In genomic region chr7:25093268-25093802, GRCh38 we compare ENCODE assay signal across 8 cellular contexts. TPM values are rescaled to one million over a fixed set of nuclear protein-coding genes. Genes with fewer than 3 reads are reported as not detected.
DNase-seq lines count a peak whose midpoint lies in the region; ATAC-seq lines count a peak whose summit lies in the region.

No MANE protein-coding gene starts in this region.

- H3K27ac Mint-ChIP-seq in naive thymus-derived CD8-positive, alpha-beta T cell, result no peak overlapping the region
- no peak overlapping the region for H3K27ac Mint-ChIP-seq in stimulated activated effector memory CD8-positive, alpha-beta T cell treated with anti-CD3 and anti-CD28 coated beads, Interleukin-12 subunit alpha, Interleukin-12 subunit beta, amount 100 ng/mL, for 72 hours

- no peaks in the 10 kb centered on the region for H3K36me3 Mint-ChIP-seq in naive thymus-derived CD8-positive, alpha-beta T cell
- H3K36me3 Mint-ChIP-seq in stimulated activated effector memory CD8-positive, alpha-beta T cell treated with anti-CD3 and anti-CD28 coated beads, Interleukin-12 subunit alpha, Interleukin-12 subunit beta, amount 100 ng/mL, for 72 hours, result no peaks in the 10 kb centered on the region

- H3K4me1 Mint-ChIP-seq in naive thymus-derived CD8-positive, alpha-beta T cell, result peaks cover 4 to 16% (median 7%) of the 10 kb centered on the region in 4 donors
- peaks cover 18% of the 10 kb centered on the region for H3K4me1 Mint-ChIP-seq in stimulated activated effector memory CD8-positive, alpha-beta T cell treated with anti-CD3 and anti-CD28 coated beads, Interleukin-12 subunit alpha, Interleukin-12 subunit beta, amount 100 ng/mL, for 72 hours

- H3K9me3 Mint-ChIP-seq in naive thymus-derived CD8-positive, alpha-beta T cell, result no peaks in the 10 kb centered on the region
- H3K9me3 Mint-ChIP-seq in stimulated activated effector memory CD8-positive, alpha-beta T cell treated with anti-CD3 and anti-CD28 coated beads, Interleukin-12 subunit alpha, Interleukin-12 subunit beta, amount 100 ng/mL, for 72 hours, result no peaks in the 10 kb centered on the region

- ATAC-seq in GM19035 (IDR thresholded peaks at IDR 0.05; ENCODE audit: unreplicated experiment), result peak; percentile 66
- peak; percentile 58 for ATAC-seq in HG03469 (IDR thresholded peaks at IDR 0.05; ENCODE audit: unreplicated experiment)
- peak; percentile 89 to 93 for ATAC-seq in naive thymus-derived CD8-positive, alpha-beta T cell
- peak; percentile 88 for ATAC-seq in stimulated activated effector memory CD8-positive, alpha-beta T cell treated with anti-CD3 and anti-CD28 coated beads, Interleukin-12 subunit alpha, Interleukin-12 subunit beta, amount 100 ng/mL, for 72 hours

- POLR2A ChIA-PET in naive thymus-derived CD8-positive, alpha-beta T cell (lab: Charles Lee), result interaction anchor here (1.5 kb wide), 1 partner anchor 114 kb away, joined by 4 read pairs; the partner anchor contains the start of gene OSBPL3

- peaks cover 0 to 4% (median 3%) of the 10 kb centered on the region in 5 donors for H3K27me3 Mint-ChIP-seq in naive thymus-derived CD8-positive, alpha-beta T cell

- H3K27ac ChIP-seq in epithelial cell of prostate, result no peak overlapping the region

- H3K4me3 Mint-ChIP-seq in naive thymus-derived CD8-positive, alpha-beta T cell, result no peak overlapping the region
- H3K4me3 Mint-ChIP-seq in stimulated activated effector memory CD8-positive, alpha-beta T cell treated with anti-CD3 and anti-CD28 coated beads, Interleukin-12 subunit alpha, Interleukin-12 subunit beta, amount 100 ng/mL, for 72 hours, result no peak overlapping the region

- DNase-seq in AG20443 (ENCODE audit: low spot score) (peak; percentile 88), NOMO-1 treated with DMSO at 0.1 percent for 48 hours (lab: John Stamatoyannopoulos, UW; ENCODE audit: unreplicated experiment) (peak; percentile 77), epithelial cell of prostate (ENCODE audit: low read depth, low spot score) (peak; percentile 29)
- peak; percentile 58 to 76 (median 65) for DNase-seq in activated CD8-positive, alpha-beta memory T cell treated with anti-CD3 and anti-CD28 coated beads for 48 hours (ENCODE audit: low read depth in 2 of 3, low spot score in 2 of 3)
- peak; percentile 42 to 78 (median 63) for DNase-seq in naive thymus-derived CD8-positive, alpha-beta T cell
- peak; percentile 78 to 88 for DNase-seq in stimulated activated effector memory CD8-positive, alpha-beta T cell treated with anti-CD3 and anti-CD28 coated beads, Interleukin-12 subunit alpha, Interleukin-12 subunit beta, amount 100 ng/mL, for 72 hours (ENCODE audit: low spot score in 2 of 2)

RNA-seq across cellular contexts. Expression of gene CYCS, which starts 31.7 kb away (rescaled TPM):
- 10 to 100 TPM; 56.1 to 58.0 TPM for total RNA-seq in naive thymus-derived CD8-positive, alpha-beta T cell
- polyA plus RNA-seq in naive thymus-derived CD8-positive, alpha-beta T cell, result 100 to 1,000 TPM in 2 of 3 donors, 10 to 100 TPM in 1; 95.4 to 121 (median 101) TPM

Comparison
In these comparisons a context has a peak if more than half of its experiments do, and no peak if none do; other contexts are left out.
1. DNase-seq: peak in every context shown above with its lines; median percentile 88 in AG20443; 83 in stimulated activated effector memory CD8-positive, alpha-beta T cell treated with anti-CD3 and anti-CD28 coated beads, Interleukin-12 subunit alpha, Interleukin-12 subunit beta, amount 100 ng/mL, for 72 hours; 77 in NOMO-1 treated with DMSO at 0.1 percent for 48 hours; 65 in activated CD8-positive, alpha-beta memory T cell treated with anti-CD3 and anti-CD28 coated beads for 48 hours; 63 in naive thymus-derived CD8-positive, alpha-beta T cell; 29 in epithelial cell of prostate.